In genomic region chr4:64539234-64539849, GRCh38 we compare ENCODE assay signal across 8 cellular contexts.
A peak's percentile ranks its signal among the peaks of the same experiment; 100 is the strongest.
DNase-seq lines count a peak whose midpoint lies in the region; ATAC-seq, FAIRE-seq and TF ChIP-seq lines count a peak whose summit lies in the region.

No MANE protein-coding gene starts in this region.

- dilution Hi-C loops in keratinocyte (cut with MboI; ENCODE audit: extremely low pct_ligation_motif_present, low sequenced_read_pairs) = loop anchor here (25.0 kb wide), 2 partner anchors 377 to 1252 kb away; no protein-coding TSS in a partner anchor

- no peaks in the 10 kb centered on the region for H3K36me3 Mint-ChIP-seq in activated naive CD4-positive, alpha-beta T cell treated with anti-CD3 and anti-CD28 coated beads for 36 hours (ENCODE audit: low read depth)

- no peaks in the 10 kb centered on the region for H3K4me1 Mint-ChIP-seq in activated naive CD4-positive, alpha-beta T cell treated with anti-CD3 and anti-CD28 coated beads for 36 hours (ENCODE audit: low read depth)

- intact Hi-C loops in activated naive CD4-positive, alpha-beta T cell treated with anti-CD3 and anti-CD28 coated beads for 36 hours (cut with micrococcal nuclease) = loop anchor here (1.0 kb wide), 1 partner anchor 381 kb away; no protein-coding TSS in a partner anchor
- intact Hi-C loops in breast epithelium (cut with DNase I; ENCODE audit: low total_unique reads) = no loop called here

- H3K27ac ChIP-seq in breast epithelium (no peak overlapping the region), keratinocyte (ENCODE audit: control insufficient read depth, insufficient read depth, low read length) (no peak overlapping the region)

- no peak overlapping the region for H3K4me2 ChIP-seq in keratinocyte (ENCODE audit: control insufficient read depth, extremely low read depth, insufficient read depth, low read depth, low read length)

- no peaks in the 10 kb centered on the region for H3K79me2 ChIP-seq in keratinocyte (ENCODE audit: control insufficient read depth, insufficient read depth, low read length)

- ATAC-seq in GM21786 (IDR thresholded peaks at IDR 0.05; ENCODE audit: unreplicated experiment) = peak; percentile 97

- no peaks in the 10 kb centered on the region for H3K9me3 Mint-ChIP-seq in activated naive CD4-positive, alpha-beta T cell treated with anti-CD3 and anti-CD28 coated beads for 36 hours

- no peaks in the 10 kb centered on the region for H3K9me1 ChIP-seq in keratinocyte (ENCODE audit: control insufficient read depth, extremely low read depth, insufficient read depth, low read length)

- H3K9me3 ChIP-seq in breast epithelium = no peaks in the 10 kb centered on the region
- H3K9me3 ChIP-seq in keratinocyte (ENCODE audit: control insufficient read depth, low read depth, low read length) = no peaks in the 10 kb centered on the region

- no peak for TF ChIP-seq POLR2A in breast epithelium (IDR thresholded peaks at IDR 0.05)

- H3K4me3 ChIP-seq in breast epithelium (no peak overlapping the region), keratinocyte (ENCODE audit: control insufficient read depth in 2 of 3, extremely low read depth in 1 of 3, insufficient read depth in 2 of 3, low read depth in 1 of 3, low read length in 3 of 3) (no peak overlapping the region)

- no peaks in the 10 kb centered on the region for H3K27me3 Mint-ChIP-seq in activated naive CD4-positive, alpha-beta T cell treated with anti-CD3 and anti-CD28 coated beads for 36 hours (ENCODE audit: low read depth)

- DNase-seq in activated naive CD4-positive, alpha-beta T cell treated with anti-CD3 and anti-CD28 coated beads for 36 hours = peak; percentile 62
- DNase-seq in activated naive CD4-positive, alpha-beta T cell (lab: John Stamatoyannopoulos, UW) = no peak
- DNase-seq in HuH-7 (ENCODE audit: low spot score) (peak; percentile 22), NOMO-1 treated with dmso at 0.1 percent for 144 hours (lab: John Stamatoyannopoulos, UW; ENCODE audit: unreplicated experiment) (peak; percentile 3), breast epithelium (ENCODE audit: low spot score in 2 of 2) (no peak), keratinocyte (ENCODE audit: low read depth, low spot score) (peak; percentile 21), superior temporal gyrus (ENCODE audit: extremely low spot score) (peak; percentile 89)

- no peaks in the 10 kb centered on the region for H3K27me3 ChIP-seq in breast epithelium
- no peaks in the 10 kb centered on the region for H3K27me3 ChIP-seq in keratinocyte (ENCODE audit: control insufficient read depth, extremely low read depth, insufficient read depth, low read length)

- no peaks in the 10 kb centered on the region for H3K36me3 ChIP-seq in breast epithelium
- no peaks in the 10 kb centered on the region for H3K36me3 ChIP-seq in keratinocyte (ENCODE audit: control insufficient read depth in 2 of 2, extremely low read depth in 1 of 2, insufficient read depth in 2 of 2, low read length in 2 of 2)

- CTCF ChIA-PET in activated naive CD4-positive, alpha-beta T cell treated with anti-CD3 and anti-CD28 coated beads for 36 hours (lab: Charles Lee) = interaction anchor here (0.8 to 1.9 kb wide), 7 partner anchors 9 to 1632 kb away, joined by 3 to 6 read pairs (median 3); no protein-coding TSS in a partner anchor

- no peak overlapping the region for H3K27ac Mint-ChIP-seq in activated naive CD4-positive, alpha-beta T cell treated with anti-CD3 and anti-CD28 coated beads for 36 hours

- TF ChIP-seq CTCF in breast epithelium (IDR thresholded peaks at IDR 0.05) = peak in 2 of 3 donors; percentile 48 to 61
- TF ChIP-seq CTCF in keratinocyte (optimal IDR thresholded peaks at IDR 0.05 in 1 of 3, IDR thresholded peaks at IDR 0.05 in 1 of 3, conservative IDR thresholded peaks at IDR 0.05 in 1 of 3; ENCODE audit: extremely low read depth in 1 of 3, insufficient read depth in 2 of 3, low read length in 3 of 3) = peak; percentile 49 to 62 (median 60)

- no peak overlapping the region for H2AFZ ChIP-seq in keratinocyte (ENCODE audit: control insufficient read depth, low read length)

- no peak overlapping the region for H3K9ac ChIP-seq in keratinocyte (ENCODE audit: control insufficient read depth, extremely low read depth, insufficient read depth, low read length)

- no peaks in the 10 kb centered on the region for H4K20me1 ChIP-seq in keratinocyte (ENCODE audit: control insufficient read depth, extremely low read depth, insufficient read depth, low read length)

- peak; percentile 70 for FAIRE-seq in keratinocyte (lab: Jason Lieb, UNC)

- no peak overlapping the region for H3K4me3 Mint-ChIP-seq in activated naive CD4-positive, alpha-beta T cell treated with anti-CD3 and anti-CD28 coated beads for 36 hours

- no peaks in the 10 kb centered on the region for H3K4me1 ChIP-seq in breast epithelium
- H3K4me1 ChIP-seq in keratinocyte (ENCODE audit: control insufficient read depth, extremely low read depth, insufficient read depth, low read length) = no peaks in the 10 kb centered on the region

Comparison
In these comparisons a context has a peak if more than half of its experiments do, and no peak if none do; other contexts are left out.
1. DNase-seq: peak in activated naive CD4-positive, alpha-beta T cell treated with anti-CD3 and anti-CD28 coated beads for 36 hours (single experiment), HuH-7 (single experiment), NOMO-1 treated with dmso at 0.1 percent for 144 hours (single experiment), keratinocyte (single experiment) and superior temporal gyrus (single experiment); none in activated naive CD4-positive, alpha-beta T cell (0 of 4) and breast epithelium (0 of 2).